11 cellular contexts compared by ENCODE assay signal in genomic region chr11:73907191-73907590, GRCh38. TPM values are rescaled to one million over a fixed set of nuclear protein-coding genes. Genes with fewer than 3 reads are reported as not detected.
DNase-seq lines count a peak whose midpoint lies in the region; ATAC-seq and TF ChIP-seq lines count a peak whose summit lies in the region.
"Had no signal": no experiment of that assay in that cellular context is flagged by ENCODE, and none has a peak within 500 bp of the region (broad histone marks: within the 10 kb centered on the region; RNA-seq: fewer than 3 reads in every experiment).

No MANE protein-coding gene starts in this region.

- peaks cover 67% of the 10 kb centered on the region for H3K36me3 Mint-ChIP-seq in CD8-positive, alpha-beta T cell
- H3K36me3 Mint-ChIP-seq in progenitor cell of endocrine pancreas (ENCODE audit: insufficient read depth): peaks cover 11% of the 10 kb centered on the region

- no peak overlapping the region for H3K18ac ChIP-seq in IMR-90 (ENCODE audit: low read depth, low read length)

- H3K4me3 Mint-ChIP-seq in CD8-positive, alpha-beta T cell: no peak overlapping the region
- H3K4me3 Mint-ChIP-seq in progenitor cell of endocrine pancreas (ENCODE audit: low read depth): no peak overlapping the region
- H3K4me3 Mint-ChIP-seq: central memory CD8-positive, alpha-beta T cell; naive B cell; stimulated activated naive CD8-positive, alpha-beta T cell treated with anti-CD3 and anti-CD28 coated beads, Interleukin-15, Interleukin-2, amounts not matched to agents 100 ng/mL and 50 ng/mL, for 24 hours had no signal

- DNase-seq in CD8-positive, alpha-beta T cell: no peak
- DNase-seq in IMR-90 (peak; percentile 55), adrenal gland (peak; percentile 53 to 84 (median 81)), left lobe of liver (ENCODE audit: low spot score) (no peak), progenitor cell of endocrine pancreas (ENCODE audit: low spot score, unreplicated experiment) (no peak)
- DNase-seq: naive B cell had no signal

- H2BK5ac ChIP-seq in IMR-90 (ENCODE audit: low read depth, low read length, poor library complexity, severe bottlenecking): no peak overlapping the region

- POLR2A ChIA-PET in CD8-positive, alpha-beta T cell (lab: Charles Lee): no interaction called here
- POLR2A ChIA-PET in IMR-90 (lab: Charles Lee; ENCODE audit: unreplicated experiment): interaction anchor here (0.5 kb wide), 1 partner anchor 11 kb away, joined by 7 read pairs; no protein-coding TSS in a partner anchor

- CTCF ChIA-PET in CD8-positive, alpha-beta T cell (lab: Charles Lee): no interaction called here
- CTCF ChIA-PET in IMR-90 (lab: Yijun Ruan, JAX): no interaction called here

- H2BK15ac ChIP-seq in IMR-90 (ENCODE audit: low read depth, low read length): no peak overlapping the region

- no peaks in the 10 kb centered on the region for H3K79me1 ChIP-seq in IMR-90 (ENCODE audit: low read depth in 1 of 2, low read length in 2 of 2)

- H4K20me1 ChIP-seq in IMR-90 (ENCODE audit: insufficient read depth, low read length): no peaks in the 10 kb centered on the region

- H3K27me3 ChIP-seq in CD8-positive, alpha-beta T cell (ENCODE audit: insufficient read depth, low read length): no peaks in the 10 kb centered on the region
- H3K27me3 ChIP-seq in IMR-90 (ENCODE audit: control insufficient read depth, insufficient read depth, low read length) (no peaks in the 10 kb centered on the region), adrenal gland (no peaks in the 10 kb centered on the region)

- no peak for TF ChIP-seq CTCF in CD8-positive, alpha-beta T cell (IDR thresholded peaks at IDR 0.05)
- TF ChIP-seq CTCF in IMR-90 (conservative IDR thresholded peaks at IDR 0.05; ENCODE audit: low read depth, low read length) (peak; percentile 31), adrenal gland (IDR thresholded peaks at IDR 0.05) (peak; percentile 16 to 58 (median 52)), progenitor cell of endocrine pancreas (IDR thresholded peaks at IDR 0.05; ENCODE audit: unreplicated experiment) (no peak)

- H3K4ac ChIP-seq in IMR-90 (ENCODE audit: low read depth, low read length): no peak overlapping the region

- no peaks in the 10 kb centered on the region for H3K27me3 Mint-ChIP-seq in CD8-positive, alpha-beta T cell (ENCODE audit: low read depth)
- no peaks in the 10 kb centered on the region for H3K27me3 Mint-ChIP-seq in progenitor cell of endocrine pancreas
- H3K27me3 Mint-ChIP-seq: central memory CD8-positive, alpha-beta T cell; naive B cell; stimulated activated naive CD8-positive, alpha-beta T cell treated with anti-CD3 and anti-CD28 coated beads, Interleukin-15, Interleukin-2, amounts not matched to agents 100 ng/mL and 50 ng/mL, for 24 hours had no signal

- H4K91ac ChIP-seq in IMR-90 (ENCODE audit: insufficient read depth, low read depth, low read length): no peak overlapping the region

- peaks cover 4% of the 10 kb centered on the region; the same call in 1 of the 2 replicates for H3K9me1 ChIP-seq in IMR-90 (ENCODE audit: insufficient read depth, low read length)

- H3K27ac ChIP-seq in CD8-positive, alpha-beta T cell (ENCODE audit: low read depth, low read length): no peak overlapping the region
- H3K27ac ChIP-seq in IMR-90 (ENCODE audit: insufficient read depth, low read length) (no peak overlapping the region), adrenal gland (peak overlapping the region in 2 of 5 donors; percentile 30 to 48)

- no peak overlapping the region for H3K27ac Mint-ChIP-seq in CD8-positive, alpha-beta T cell
- no peak overlapping the region for H3K27ac Mint-ChIP-seq in progenitor cell of endocrine pancreas
- H3K27ac Mint-ChIP-seq: naive B cell; stimulated activated naive CD8-positive, alpha-beta T cell treated with anti-CD3 and anti-CD28 coated beads, Interleukin-15, Interleukin-2, amounts not matched to agents 100 ng/mL and 50 ng/mL, for 24 hours had no signal

- no peak overlapping the region for H3K9ac ChIP-seq in IMR-90 (ENCODE audit: low read depth, low read length)

- H3K56ac ChIP-seq in IMR-90 (ENCODE audit: extremely low read depth, insufficient read depth, low read length): no peak overlapping the region

- H3K4me1 ChIP-seq in CD8-positive, alpha-beta T cell (ENCODE audit: insufficient read depth, low read length): no peaks in the 10 kb centered on the region
- H3K4me1 ChIP-seq in IMR-90 (ENCODE audit: control insufficient read depth, insufficient read depth, low read length) (no peaks in the 10 kb centered on the region), adrenal gland (replicated peaks in 1 of 2) (no peaks in the 10 kb centered on the region)

- H3K23ac ChIP-seq in IMR-90 (ENCODE audit: low read depth, low read length): no peak overlapping the region

- peak; percentile 57 for ATAC-seq in CD8-positive, alpha-beta T cell
- ATAC-seq in IMR-90 (ENCODE audit: low read depth) (peak; percentile 56; the same call in 1 of the 2 replicates), left lobe of liver (peak; percentile 33), GM21528 (IDR thresholded peaks at IDR 0.05; ENCODE audit: low FRiP score, unreplicated experiment) (no peak), HG03439 (IDR thresholded peaks at IDR 0.05; ENCODE audit: unreplicated experiment) (no peak), HG03520 (IDR thresholded peaks at IDR 0.05; ENCODE audit: unreplicated experiment) (no peak)

- H3K4me3 ChIP-seq in CD8-positive, alpha-beta T cell (ENCODE audit: low read depth, low read length): no peak overlapping the region
- H3K4me3 ChIP-seq in IMR-90 (ENCODE audit: insufficient read depth, low read depth, low read length) (no peak overlapping the region), adrenal gland (no peak overlapping the region)

- BruUV-seq in IMR-90 (replicated peaks; lab: Mats Ljungman, UMichigan): no TSS peak

- H2BK20ac ChIP-seq in IMR-90 (ENCODE audit: low read depth, low read length): no peak overlapping the region

- peak overlapping the region; percentile 27 for H2AFZ ChIP-seq in IMR-90 (replicated peaks; ENCODE audit: low read length, poor library complexity)

- dilution Hi-C loops in IMR-90 (cut with HindIII; ENCODE audit: low sequenced_read_pairs, unreplicated experiment): no loop called here

- H4K5ac ChIP-seq in IMR-90 (ENCODE audit: low read depth, low read length): no peak overlapping the region

- WGBS in IMR-90 (ENCODE audit: extremely low coverage in 2 of 2, insufficient read length in 1 of 2), 2 experiments: no CpG with 5 or more reads among the region's 4 CpGs
- WGBS in adrenal gland, 4 donors: 53 to 61% (median 56%) methylated on average over 2 to 4 of the region's 4 CpGs

- no peak overlapping the region; a peak in 1 of 4 replicates for H4K8ac ChIP-seq in IMR-90 (ENCODE audit: low read depth in 2 of 2, low read length in 2 of 2)

- H3K4me1 Mint-ChIP-seq in CD8-positive, alpha-beta T cell (ENCODE audit: low read depth): no peaks in the 10 kb centered on the region
- no peaks in the 10 kb centered on the region for H3K4me1 Mint-ChIP-seq in progenitor cell of endocrine pancreas (ENCODE audit: low read depth)
- H3K4me1 Mint-ChIP-seq: central memory CD8-positive, alpha-beta T cell; naive B cell had no signal

- TF ChIP-seq RAD21 in IMR-90 (IDR thresholded peaks at IDR 0.05; ENCODE audit: low read length): peak; percentile 25; the same call in 1 of the 2 replicates

- no peak overlapping the region for H3K4me2 ChIP-seq in IMR-90 (ENCODE audit: low read depth, low read length)

- no peak overlapping the region for H3K14ac ChIP-seq in IMR-90 (replicated peaks; ENCODE audit: low read depth, low read length)

- H3K36me3 ChIP-seq in CD8-positive, alpha-beta T cell (ENCODE audit: insufficient read depth, low read length): peaks cover 8% of the 10 kb centered on the region
- peaks cover 18% of the 10 kb centered on the region for H3K36me3 ChIP-seq in IMR-90 (ENCODE audit: control insufficient read depth, insufficient read depth, low read length)
- H3K36me3 ChIP-seq in adrenal gland (replicated peaks in 1 of 2): peaks cover 0 to 28% of the 10 kb centered on the region in 2 donors

- H2AK5ac ChIP-seq in IMR-90 (ENCODE audit: low read depth, low read length): peak overlapping the region; percentile 0; the same call in 1 of the 2 replicates

- no peak for TF ChIP-seq POLR2A in IMR-90 (IDR thresholded peaks at IDR 0.05; ENCODE audit: low read depth, low read length)
- no peak for TF ChIP-seq POLR2A in adrenal gland (IDR thresholded peaks at IDR 0.05)

- H2BK120ac ChIP-seq in IMR-90 (ENCODE audit: low read depth, low read length): no peak overlapping the region

- intact Hi-C loops in CD8-positive, alpha-beta T cell (cut with DNase I, micrococcal nuclease): no loop called here
- intact Hi-C loops in IMR-90 (cut with micrococcal nuclease): no loop called here
- intact Hi-C loops in adrenal gland (cut with DNase I): no loop called here

- no peaks in the 10 kb centered on the region for H3K9me3 Mint-ChIP-seq in CD8-positive, alpha-beta T cell
- no peaks in the 10 kb centered on the region for H3K9me3 Mint-ChIP-seq in progenitor cell of endocrine pancreas (ENCODE audit: low read depth)
- H3K9me3 Mint-ChIP-seq: central memory CD8-positive, alpha-beta T cell; naive B cell; stimulated activated naive CD8-positive, alpha-beta T cell treated with anti-CD3 and anti-CD28 coated beads, Interleukin-15, Interleukin-2, amounts not matched to agents 100 ng/mL and 50 ng/mL, for 24 hours had no signal

- H3K9me3 ChIP-seq in CD8-positive, alpha-beta T cell (ENCODE audit: low read length): no peaks in the 10 kb centered on the region
- H3K9me3 ChIP-seq in IMR-90 (ENCODE audit: control insufficient read depth, insufficient read depth, low read length) (no peaks in the 10 kb centered on the region), adrenal gland (replicated peaks in 1 of 3) (no peaks in the 10 kb centered on the region)

- in situ Hi-C loops in IMR-90 (cut with MboI; ENCODE audit: low sequenced_read_pairs): no loop called here

- peak overlapping the region; percentile 70 for H2AK9ac ChIP-seq in IMR-90 (replicated peaks; ENCODE audit: low read depth, low read length, poor library complexity)

RNA-seq across cellular contexts. Expression of gene PAAF1, which starts 30.4 kb away (rescaled TPM):
- 1 to 10 TPM; 6.2 to 6.4 TPM for total RNA-seq in CD8-positive, alpha-beta T cell
- total RNA-seq in IMR-90 (2012; rRNA removed): 15.0 and 15.1 TPM in 2 replicates
- 12.6 and 16.4 TPM in 2 replicates for polyA plus RNA-seq in IMR-90 (2012; rRNA removed)
- 4.6 and 6.3 TPM in 2 replicates for polyA plus RNA-seq in IMR-90 (2012; cell fraction: cytosol; rRNA removed)
- 4.6 and 22.0 TPM in 2 replicates for polyA plus RNA-seq in IMR-90 (2012; cell fraction: nucleus; rRNA removed; ENCODE audit: low replicate concordance)
- 10 to 100 TPM; 14.2 to 38.2 (median 29.1) TPM for total RNA-seq in adrenal gland
- polyA plus RNA-seq in adrenal gland: 10 to 100 TPM; 24.8 to 55.9 (median 25.1) TPM
- 9.9 TPM for total RNA-seq in left lobe of liver
- total RNA-seq in progenitor cell of endocrine pancreas: 29.3 and 30.8 TPM in 2 replicates

RNA-seq across cellular contexts. Expression of gene COA4, which starts 30.5 kb away (rescaled TPM):
- total RNA-seq in CD8-positive, alpha-beta T cell: 10 to 100 TPM; 22.0 to 25.1 TPM
- total RNA-seq in IMR-90 (2012; rRNA removed) (78.0 and 95.5 TPM in 2 replicates), adrenal gland (100 to 1,000 TPM; 103 to 181 (median 132) TPM), left lobe of liver (47.9 TPM), progenitor cell of endocrine pancreas (71.3 and 75.8 TPM in 2 replicates)
- polyA plus RNA-seq in IMR-90 (2012; rRNA removed) (97.4 and 117 TPM in 2 replicates), adrenal gland (100 to 1,000 TPM in 2 of 3 donors, 10 to 100 TPM in 1; 82.3 to 251 (median 114) TPM)
- 166 and 219 TPM in 2 replicates for polyA plus RNA-seq in IMR-90 (2012; cell fraction: cytosol; rRNA removed)
- 67.1 and 69.9 TPM in 2 replicates for polyA plus RNA-seq in IMR-90 (2012; cell fraction: nucleus; rRNA removed; ENCODE audit: low replicate concordance)

RNA-seq across cellular contexts. Expression of gene DNAJB13, which starts 43.6 kb away (rescaled TPM):
- not detected for total RNA-seq in CD8-positive, alpha-beta T cell
- total RNA-seq in IMR-90 (2012; rRNA removed): 0.18 and 0.28 TPM in 2 replicates
- 0.10 and 0.48 TPM in 2 replicates for polyA plus RNA-seq in IMR-90 (2012; rRNA removed)
- polyA plus RNA-seq in IMR-90 (2012; cell fraction: cytosol; rRNA removed): 0.14 TPM in 1 of 2 replicates, not detected in the other
- polyA plus RNA-seq in IMR-90 (2012; cell fraction: nucleus; rRNA removed; ENCODE audit: low replicate concordance): 0.15 and 0.33 TPM in 2 replicates
- under 1 TPM in 4 of 8 donors, not detected in 4; 0.14 to 0.65 (median 0.46) TPM for total RNA-seq in adrenal gland
- under 1 TPM; 0.16 to 0.34 (median 0.27) TPM for polyA plus RNA-seq in adrenal gland
- total RNA-seq in left lobe of liver: not detected
- total RNA-seq in progenitor cell of endocrine pancreas: 1.1 and 1.4 TPM in 2 replicates

Comparison
In these comparisons a context has a peak if more than half of its experiments do, and no peak if none do; other contexts are left out.
1. ATAC-seq: peak in CD8-positive, alpha-beta T cell (single experiment), IMR-90 (single experiment) and left lobe of liver (single experiment); none in GM21528 (single experiment), HG03439 (single experiment) and HG03520 (single experiment).
2. DNase-seq: peak in IMR-90 (single experiment) and adrenal gland (7 of 7); none in CD8-positive, alpha-beta T cell (0 of 7), left lobe of liver (single experiment) and progenitor cell of endocrine pancreas (single experiment).
3. CTCF ChIP-seq: peak in IMR-90 (single experiment) and adrenal gland (6 of 6); none in CD8-positive, alpha-beta T cell (single experiment) and progenitor cell of endocrine pancreas (single experiment).